Comparison of ENCODE assay signal across 19 cellular contexts in genomic region chr16:11205065-11205699, GRCh38. TPM values are rescaled to one million over a fixed set of nuclear protein-coding genes. Genes with fewer than 3 reads are reported as not detected.
DNase-seq lines count a peak whose midpoint lies in the region; ATAC-seq and TF ChIP-seq lines count a peak whose summit lies in the region.
"Had no signal": no experiment of that assay in that cellular context is flagged by ENCODE, and none has a peak within 500 bp of the region (broad histone marks: within the 10 kb centered on the region; RNA-seq: fewer than 3 reads in every experiment).

No MANE protein-coding gene starts in this region.

- H2BK120ac ChIP-seq in IMR-90 (ENCODE audit: low read depth, low read length), result peak overlapping the region; percentile 20; the same call in 1 of the 2 replicates

- H3K4me3 Mint-ChIP-seq in activated naive CD8-positive, alpha-beta T cell treated with anti-CD3 and anti-CD28 coated beads, Interleukin-2, amount 10 ng/mL, durations not matched to agents 7 days and 5 days, result no peak overlapping the region
- no peak overlapping the region for H3K4me3 Mint-ChIP-seq in activated naive CD8-positive, alpha-beta T cell treated with anti-CD3 and anti-CD28 coated beads, Interleukin-2, amount 50 U/mL, for 24 hours
- H3K4me3 Mint-ChIP-seq in stimulated activated effector memory CD8-positive, alpha-beta T cell treated with anti-CD3 and anti-CD28 coated beads, Interleukin-12 subunit alpha, Interleukin-12 subunit beta, amount 100 ng/mL, for 72 hours, result no peak overlapping the region
- H3K4me3 Mint-ChIP-seq: CD4-positive, CD25-positive, alpha-beta regulatory T cell; neural crest cell had no signal

- H2AFZ ChIP-seq in IMR-90 (replicated peaks; ENCODE audit: low read length, poor library complexity), result no peak overlapping the region

- dilution Hi-C loops in IMR-90 (cut with HindIII; ENCODE audit: low sequenced_read_pairs, unreplicated experiment), result no loop called here

- H3K23ac ChIP-seq in IMR-90 (ENCODE audit: low read depth, low read length), result no peak overlapping the region

- intact Hi-C loops in IMR-90 (cut with micrococcal nuclease) (no loop called here), colonic mucosa (cut with DNase I) (no loop called here)

- peaks cover 20% of the 10 kb centered on the region for H3K4me1 ChIP-seq in IMR-90 (ENCODE audit: control insufficient read depth, insufficient read depth, low read length)
- H3K4me1 ChIP-seq in colonic mucosa, result peaks cover 10% of the 10 kb centered on the region
- peaks cover 4% of the 10 kb centered on the region for H3K4me1 ChIP-seq in effector memory CD4-positive, alpha-beta T cell (ENCODE audit: control insufficient read depth, insufficient read depth, low read length, poor library complexity, severe bottlenecking)
- H3K4me1 ChIP-seq: uterus had no signal

- TF ChIP-seq RAD21 in IMR-90 (IDR thresholded peaks at IDR 0.05; ENCODE audit: low read length), result no peak

- POLR2A ChIA-PET in activated naive CD8-positive, alpha-beta T cell treated with anti-CD3 and anti-CD28 coated beads, Interleukin-2, amount 10 ng/mL, durations not matched to agents 7 days and 5 days (lab: Charles Lee), result interaction anchor here (0.7 to 3.1 kb wide), 6 partner anchors 11 to 153 kb away, joined by 3 to 19 read pairs (median 4); partner anchors contain the start of gene SOCS1
- POLR2A ChIA-PET in IMR-90 (lab: Charles Lee; ENCODE audit: unreplicated experiment), result no interaction called here

- H2AK5ac ChIP-seq in IMR-90 (ENCODE audit: low read depth, low read length), result peak overlapping the region; percentile 54

- H3K27me3 ChIP-seq in IMR-90 (ENCODE audit: control insufficient read depth, insufficient read depth, low read length) (no peaks in the 10 kb centered on the region), colonic mucosa (no peaks in the 10 kb centered on the region)
- H3K27me3 ChIP-seq in effector memory CD4-positive, alpha-beta T cell (replicated peaks; ENCODE audit: control insufficient read depth, insufficient read depth, low read length, poor library complexity, severe bottlenecking), result no peaks in the 10 kb centered on the region
- H3K27me3 ChIP-seq: uterus had no signal

- CTCF ChIA-PET in IMR-90 (lab: Yijun Ruan, JAX), result interaction anchor here (0.6 kb wide), 1 partner anchor 16 kb away, joined by 3 read pairs; no protein-coding TSS in a partner anchor

- H3K4ac ChIP-seq in IMR-90 (ENCODE audit: low read depth, low read length), result peak overlapping the region; percentile 17; the same call in 1 of the 2 replicates

- no TSS peak for BruUV-seq in IMR-90 (replicated peaks; lab: Mats Ljungman, UMichigan)

- no peak for ATAC-seq in activated naive CD8-positive, alpha-beta T cell treated with anti-CD3 and anti-CD28 coated beads, Interleukin-2, amount 10 ng/mL, durations not matched to agents 7 days and 5 days (ENCODE audit: low read depth)
- ATAC-seq in activated naive CD8-positive, alpha-beta T cell treated with anti-CD3 and anti-CD28 coated beads, Interleukin-2, amount 50 U/mL, for 24 hours, result no peak
- no peak for ATAC-seq in IMR-90 (ENCODE audit: low read depth)
- no peak for ATAC-seq in stimulated activated effector memory CD8-positive, alpha-beta T cell treated with anti-CD3 and anti-CD28 coated beads, Interleukin-12 subunit alpha, Interleukin-12 subunit beta, amount 100 ng/mL, for 72 hours

- H3K14ac ChIP-seq in IMR-90 (replicated peaks; ENCODE audit: low read depth, low read length), result no peak overlapping the region; the same call in 1 of the 2 replicates

- H3K79me1 ChIP-seq in IMR-90 (ENCODE audit: low read depth in 1 of 2, low read length in 2 of 2), result no peaks in the 10 kb centered on the region

- H3K27ac Mint-ChIP-seq in activated naive CD8-positive, alpha-beta T cell treated with anti-CD3 and anti-CD28 coated beads, Interleukin-2, amount 10 ng/mL, durations not matched to agents 7 days and 5 days, result peak overlapping the region; percentile 22
- no peak overlapping the region for H3K27ac Mint-ChIP-seq in activated naive CD8-positive, alpha-beta T cell treated with anti-CD3 and anti-CD28 coated beads, Interleukin-2, amount 50 U/mL, for 24 hours
- H3K27ac Mint-ChIP-seq in stimulated activated effector memory CD8-positive, alpha-beta T cell treated with anti-CD3 and anti-CD28 coated beads, Interleukin-12 subunit alpha, Interleukin-12 subunit beta, amount 100 ng/mL, for 72 hours, result peak overlapping the region; percentile 66

- no peak overlapping the region for H3K18ac ChIP-seq in IMR-90 (ENCODE audit: low read depth, low read length)

- H3K9me3 Mint-ChIP-seq in activated naive CD8-positive, alpha-beta T cell treated with anti-CD3 and anti-CD28 coated beads, Interleukin-2, amount 10 ng/mL, durations not matched to agents 7 days and 5 days, result peaks cover 9% of the 10 kb centered on the region
- H3K9me3 Mint-ChIP-seq in activated naive CD8-positive, alpha-beta T cell treated with anti-CD3 and anti-CD28 coated beads, Interleukin-2, amount 50 U/mL, for 24 hours, result no peaks in the 10 kb centered on the region
- no peaks in the 10 kb centered on the region for H3K9me3 Mint-ChIP-seq in stimulated activated effector memory CD8-positive, alpha-beta T cell treated with anti-CD3 and anti-CD28 coated beads, Interleukin-12 subunit alpha, Interleukin-12 subunit beta, amount 100 ng/mL, for 72 hours
- H3K9me3 Mint-ChIP-seq: neural crest cell had no signal

- H3K27ac ChIP-seq in IMR-90 (ENCODE audit: insufficient read depth, low read length), result no peak overlapping the region
- H3K27ac ChIP-seq in colonic mucosa, result peak overlapping the region; percentile 45
- H3K27ac ChIP-seq in effector memory CD4-positive, alpha-beta T cell (ENCODE audit: insufficient read depth, low read length, poor library complexity, severe bottlenecking), result no peak overlapping the region
- H3K27ac ChIP-seq: uterus had no signal

- in situ Hi-C loops in IMR-90 (cut with MboI; ENCODE audit: low sequenced_read_pairs), result no loop called here
- in situ Hi-C loops in GM13976 (cut with MboI; ENCODE audit: low sequenced_read_pairs, unreplicated experiment), result no loop called here

- H3K4me3 ChIP-seq in IMR-90 (ENCODE audit: insufficient read depth, low read depth, low read length) (no peak overlapping the region), colonic mucosa (no peak overlapping the region)
- H3K4me3 ChIP-seq in effector memory CD4-positive, alpha-beta T cell (ENCODE audit: insufficient read depth, low read depth, low read length, poor library complexity, severe bottlenecking), result no peak overlapping the region
- H3K4me3 ChIP-seq: uterus had no signal

- H2BK5ac ChIP-seq in IMR-90 (ENCODE audit: low read depth, low read length, poor library complexity, severe bottlenecking), result no peak overlapping the region

- no peak overlapping the region for H3K56ac ChIP-seq in IMR-90 (ENCODE audit: extremely low read depth, insufficient read depth, low read length)

- no peak overlapping the region for H4K8ac ChIP-seq in IMR-90 (ENCODE audit: low read depth in 2 of 2, low read length in 2 of 2)

- H3K4me1 Mint-ChIP-seq in activated naive CD8-positive, alpha-beta T cell treated with anti-CD3 and anti-CD28 coated beads, Interleukin-2, amount 10 ng/mL, durations not matched to agents 7 days and 5 days, result peaks cover 31% of the 10 kb centered on the region
- H3K4me1 Mint-ChIP-seq in activated naive CD8-positive, alpha-beta T cell treated with anti-CD3 and anti-CD28 coated beads, Interleukin-2, amount 50 U/mL, for 24 hours, result peaks cover 67% of the 10 kb centered on the region
- H3K4me1 Mint-ChIP-seq in stimulated activated effector memory CD8-positive, alpha-beta T cell treated with anti-CD3 and anti-CD28 coated beads, Interleukin-12 subunit alpha, Interleukin-12 subunit beta, amount 100 ng/mL, for 72 hours, result peaks cover 62% of the 10 kb centered on the region

- no peaks in the 10 kb centered on the region for H3K36me3 ChIP-seq in IMR-90 (ENCODE audit: control insufficient read depth, insufficient read depth, low read length)
- no peaks in the 10 kb centered on the region for H3K36me3 ChIP-seq in colonic mucosa
- H3K36me3 ChIP-seq in effector memory CD4-positive, alpha-beta T cell (ENCODE audit: control insufficient read depth, insufficient read depth, low read length), result no peaks in the 10 kb centered on the region
- H3K36me3 ChIP-seq: uterus had no signal

- no peak overlapping the region for H2BK15ac ChIP-seq in IMR-90 (ENCODE audit: low read depth, low read length)

- TF ChIP-seq POLR2A in IMR-90 (IDR thresholded peaks at IDR 0.05; ENCODE audit: low read depth, low read length), result no peak

- DNase-seq in activated naive CD8-positive, alpha-beta T cell treated with anti-CD3 and anti-CD28 coated beads, Interleukin-2, amount 10 ng/mL, durations not matched to agents 7 days and 5 days, result no peak
- no peak for DNase-seq in activated naive CD8-positive, alpha-beta T cell treated with anti-CD3 and anti-CD28 coated beads, Interleukin-2, amount 50 U/mL, for 24 hours
- DNase-seq in IMR-90 (no peak), colonic mucosa (no peak), hippocampal formation (lab: John Stamatoyannopoulos, UW) (no peak), GM13976 (ENCODE audit: low spot score) (no peak)
- DNase-seq in stimulated activated effector memory CD8-positive, alpha-beta T cell treated with anti-CD3 and anti-CD28 coated beads, Interleukin-12 subunit alpha, Interleukin-12 subunit beta, amount 100 ng/mL, for 72 hours (ENCODE audit: low spot score in 2 of 2), result no peak
- no peak for DNase-seq in effector memory CD4-positive, alpha-beta T cell
- DNase-seq: activated CD4-positive, alpha-beta T cell treated with anti-CD3 and anti-CD28 coated beads for 1 hour; activated CD8-positive, alpha-beta memory T cell treated with anti-CD3 and anti-CD28 coated beads, Interleukin-2, amount 50 U/mL, for 4 hours; activated gamma-delta T cell treated with Interleukin-2 at 50 U/mL for 16 hours; anterior cingulate cortex; CD4-positive, CD25-positive, alpha-beta regulatory T cell; GDM1; KG1; NCI-H187; NCI-H748 treated with DMSO at 0.1 percent for 48 hours; uterus had no signal

- no peaks in the 10 kb centered on the region for H4K20me1 ChIP-seq in IMR-90 (ENCODE audit: insufficient read depth, low read length)

- H2BK20ac ChIP-seq in IMR-90 (ENCODE audit: low read depth, low read length), result no peak overlapping the region; the same call in 1 of the 2 replicates

- H3K27me3 Mint-ChIP-seq in activated naive CD8-positive, alpha-beta T cell treated with anti-CD3 and anti-CD28 coated beads, Interleukin-2, amount 10 ng/mL, durations not matched to agents 7 days and 5 days, result no peaks in the 10 kb centered on the region
- no peaks in the 10 kb centered on the region for H3K27me3 Mint-ChIP-seq in activated naive CD8-positive, alpha-beta T cell treated with anti-CD3 and anti-CD28 coated beads, Interleukin-2, amount 50 U/mL, for 24 hours
- H3K27me3 Mint-ChIP-seq: CD4-positive, CD25-positive, alpha-beta regulatory T cell had no signal

- H3K36me3 Mint-ChIP-seq in activated naive CD8-positive, alpha-beta T cell treated with anti-CD3 and anti-CD28 coated beads, Interleukin-2, amount 10 ng/mL, durations not matched to agents 7 days and 5 days, result peaks cover 8% of the 10 kb centered on the region
- H3K36me3 Mint-ChIP-seq in activated naive CD8-positive, alpha-beta T cell treated with anti-CD3 and anti-CD28 coated beads, Interleukin-2, amount 50 U/mL, for 24 hours (ENCODE audit: low read depth), result no peaks in the 10 kb centered on the region
- H3K36me3 Mint-ChIP-seq in stimulated activated effector memory CD8-positive, alpha-beta T cell treated with anti-CD3 and anti-CD28 coated beads, Interleukin-12 subunit alpha, Interleukin-12 subunit beta, amount 100 ng/mL, for 72 hours, result no peaks in the 10 kb centered on the region
- H3K36me3 Mint-ChIP-seq: CD4-positive, CD25-positive, alpha-beta regulatory T cell had no signal

- H3K4me2 ChIP-seq in IMR-90 (ENCODE audit: low read depth, low read length), result no peak overlapping the region

- TF ChIP-seq CTCF in IMR-90 (conservative IDR thresholded peaks at IDR 0.05; ENCODE audit: low read depth, low read length) (no peak), colonic mucosa (IDR thresholded peaks at IDR 0.05) (no peak), GM13976 (IDR thresholded peaks at IDR 0.05; ENCODE audit: borderline replicate concordance, control extremely low read depth, extremely low read depth, insufficient read depth, missing control alignments) (no peak)

- H4K91ac ChIP-seq in IMR-90 (ENCODE audit: insufficient read depth, low read depth, low read length), result no peak overlapping the region

- H2AK9ac ChIP-seq in IMR-90 (replicated peaks; ENCODE audit: low read depth, low read length, poor library complexity), result no peak overlapping the region

- no peak overlapping the region for H4K5ac ChIP-seq in IMR-90 (ENCODE audit: low read depth, low read length)

- H3K9me3 ChIP-seq in IMR-90 (ENCODE audit: control insufficient read depth, insufficient read depth, low read length), result peaks cover 4% of the 10 kb centered on the region
- no peaks in the 10 kb centered on the region for H3K9me3 ChIP-seq in colonic mucosa
- H3K9me3 ChIP-seq in effector memory CD4-positive, alpha-beta T cell (ENCODE audit: control insufficient read depth, low read length), result no peaks in the 10 kb centered on the region
- H3K9me3 ChIP-seq: uterus had no signal

- H3K9ac ChIP-seq in IMR-90 (ENCODE audit: low read depth, low read length) (no peak overlapping the region), colonic mucosa (ENCODE audit: low read depth in 2 of 2, low read length in 2 of 2) (no peak overlapping the region)

- H3K9me1 ChIP-seq in IMR-90 (ENCODE audit: insufficient read depth, low read length), result no peaks in the 10 kb centered on the region

- 94% methylated on average over 14 of the region's 19 CpGs; no CpG with 5 or more reads in 1 of the 2 experiments for WGBS in IMR-90 (ENCODE audit: extremely low coverage in 2 of 2, insufficient read length in 1 of 2), 2 experiments

RNA-seq across cellular contexts. Expression of gene SOCS1, which starts 50.8 kb away (rescaled TPM):
- total RNA-seq in activated naive CD8-positive, alpha-beta T cell treated with anti-CD3 and anti-CD28 coated beads, Interleukin-2, amount 10 ng/mL, durations not matched to agents 7 days and 5 days, result 100 to 1,000 TPM; 165 to 176 TPM
- total RNA-seq in IMR-90 (2012; rRNA removed) (2.0 and 2.2 TPM in 2 replicates), colonic mucosa (1 to 10 TPM; 3.2 to 3.7 TPM)
- polyA plus RNA-seq in IMR-90 (2012; rRNA removed), result 19.9 and 22.0 TPM in 2 replicates
- polyA plus RNA-seq in IMR-90 (2012; cell fraction: cytosol; rRNA removed), result 42.9 and 94.9 TPM in 2 replicates
- polyA plus RNA-seq in IMR-90 (2012; cell fraction: nucleus; rRNA removed; ENCODE audit: low replicate concordance), result 109 and 179 TPM in 2 replicates

Comparison
In these comparisons a context has a peak if more than half of its experiments do, and no peak if none do; other contexts are left out.
1. RNA of gene SOCS1, which starts 50.8 kb away (total RNA-seq): 165 to 176 TPM in activated naive CD8-positive, alpha-beta T cell treated with anti-CD3 and anti-CD28 coated beads, Interleukin-2, amount 10 ng/mL, durations not matched to agents 7 days and 5 days; 3.2 to 3.7 TPM in colonic mucosa and 2.0 to 2.2 TPM in IMR-90; every median in the first group is over 10 times any median in the second.